In genomic region chr19:38564981-38565685, GRCh38 we compare ENCODE assay signal across 8 cellular contexts. TPM values are rescaled to one million over a fixed set of nuclear protein-coding genes. Genes with fewer than 3 reads are reported as not detected.
A peak's percentile ranks its signal among the peaks of the same experiment; 100 is the strongest.
DNase-seq lines count a peak whose midpoint lies in the region; ATAC-seq, FAIRE-seq and TF ChIP-seq lines count a peak whose summit lies in the region.
"Had no signal": no experiment of that assay in that cellular context is flagged by ENCODE, and none has a peak within 500 bp of the region (broad histone marks: within the 10 kb centered on the region; RNA-seq: fewer than 3 reads in every experiment).

No MANE protein-coding gene starts in this region.

- TF ChIP-seq RAD21 in GM12878 (IDR thresholded peaks at IDR 0.05; ENCODE audit: insufficient read depth, low read depth, low read length), result no peak

- H3K18ac ChIP-seq in trophoblast cell (ENCODE audit: low read length), result no peak overlapping the region

- POLR2A ChIA-PET in GM12878 (lab: Charles Lee), result interaction anchor here (1.1 kb wide), 1 partner anchor 30 kb away, joined by 4 read pairs; no protein-coding TSS in a partner anchor

- H3K4me1 ChIP-seq in Karpas-422 (ENCODE audit: low read length) (peaks cover 45% of the 10 kb centered on the region), GM12878 (ENCODE audit: control insufficient read depth, insufficient read depth, low read length) (peaks cover 17% of the 10 kb centered on the region), osteoblast (ENCODE audit: insufficient read depth, low read length) (no peaks in the 10 kb centered on the region), trophoblast cell (ENCODE audit: control insufficient read depth in 1 of 2, insufficient read depth in 2 of 2, low read length in 2 of 2) (no peaks in the 10 kb centered on the region)

- H3K27ac ChIP-seq in Karpas-422 (ENCODE audit: low read length) (no peak overlapping the region), GM12878 (ENCODE audit: control insufficient read depth, insufficient read depth) (no peak overlapping the region), osteoblast (ENCODE audit: low read depth, low read length) (no peak overlapping the region), trophoblast cell (ENCODE audit: low read depth, low read length) (no peak overlapping the region)

- H3K4me2 ChIP-seq in Karpas-422 (ENCODE audit: low read depth, low read length, poor library complexity, severe bottlenecking) (peak overlapping the region; percentile 67), GM12878 (ENCODE audit: control insufficient read depth, insufficient read depth) (peak overlapping the region; percentile 48; the same call in 1 of the 2 replicates), osteoblast (ENCODE audit: insufficient read depth, low read length) (no peak overlapping the region), trophoblast cell (ENCODE audit: low read length) (no peak overlapping the region)

- H3K79me1 ChIP-seq in trophoblast cell (ENCODE audit: low read length), result no peaks in the 10 kb centered on the region

- 5% methylated on average over 41 of the region's 111 CpGs for WGBS in GM12878 (ENCODE audit: insufficient coverage, insufficient replicate concordance, low lambda C conversion rate, missing lambda C conversion rate)
- no CpG with 5 or more reads among the region's 111 CpGs for WGBS in trophoblast cell (ENCODE audit: extremely low coverage, insufficient coverage, insufficient read length)

- BruUV-seq in GM12878 (replicated peaks; lab: Mats Ljungman, UMichigan), result no TSS peak

- in situ Hi-C loops in GM12878 (cut with MboI), result loop anchor here (5.0 kb wide), 1 partner anchor 52 kb away; the partner anchor contains the start of genes EIF3K and MAP4K1

- H4K8ac ChIP-seq in trophoblast cell (ENCODE audit: low read depth, low read length), result no peak overlapping the region

- H3K36me3 ChIP-seq in Karpas-422 (ENCODE audit: insufficient read depth, low read length) (no peaks in the 10 kb centered on the region), GM12878 (ENCODE audit: control insufficient read depth in 2 of 2, insufficient read depth in 2 of 2, low read length in 1 of 2) (no peaks in the 10 kb centered on the region), osteoblast (ENCODE audit: insufficient read depth, low read length) (no peaks in the 10 kb centered on the region), trophoblast cell (ENCODE audit: control insufficient read depth in 1 of 2, insufficient read depth in 2 of 2, low read length in 2 of 2) (no peaks in the 10 kb centered on the region)

- TF ChIP-seq EP300 in GM12878 (IDR thresholded peaks at IDR 0.05; ENCODE audit: borderline replicate concordance in 1 of 2, control insufficient read depth in 1 of 2, low read depth in 2 of 2, low read length in 2 of 2), result no peak

- no peak overlapping the region for H4K12ac ChIP-seq in trophoblast cell (ENCODE audit: low read depth, low read length)

- H3K9me2 ChIP-seq in Karpas-422 (replicated peaks; ENCODE audit: insufficient read depth, low read length), result no peaks in the 10 kb centered on the region

- H3K27me3 ChIP-seq in Karpas-422 (ENCODE audit: low read length), result no peaks in the 10 kb centered on the region
- 0 out of 4 replicates have a peak, but pooled peaks cover 0 to 2% of the 10 kb centered on the region in 2 experiments for H3K27me3 ChIP-seq in GM12878 (replicated peaks in 1 of 2; ENCODE audit: control insufficient read depth in 2 of 2, insufficient read depth in 2 of 2, low read length in 1 of 2)
- H3K27me3 ChIP-seq in osteoblast (ENCODE audit: insufficient read depth, low read length), result peaks cover 10% of the 10 kb centered on the region
- H3K27me3 ChIP-seq in trophoblast cell (ENCODE audit: insufficient read depth, low read length), result no peaks in the 10 kb centered on the region

- no peak overlapping the region for H4K91ac ChIP-seq in trophoblast cell (ENCODE audit: low read depth, low read length)

- RAD21 ChIA-PET in GM12878 (lab: Charles Lee; ENCODE audit: unreplicated experiment), result interaction anchor here (1.0 to 1.6 kb wide), 2 partner anchors 53 to 70 kb away, joined by 4 to 7 read pairs; partner anchors contain the start of gene MAP4K1

- H2AFZ ChIP-seq in Karpas-422 (ENCODE audit: low read length) (peak overlapping the region; percentile 53; the same call in 1 of the 2 replicates), GM12878 (ENCODE audit: control insufficient read depth, low read depth, low read length) (no peak overlapping the region; the same call in 1 of the 2 replicates), osteoblast (ENCODE audit: low read length) (no peak overlapping the region), trophoblast cell (ENCODE audit: insufficient read depth, low read length, poor library complexity) (no peak overlapping the region)

- H2BK120ac ChIP-seq in trophoblast cell (ENCODE audit: insufficient read depth, low read length, poor library complexity), result no peak overlapping the region

- no peak overlapping the region for H2AK5ac ChIP-seq in trophoblast cell (ENCODE audit: low read length)

- H4K20me1 ChIP-seq in Karpas-422 (ENCODE audit: insufficient read depth, low read depth, low read length), result no peaks in the 10 kb centered on the region
- H4K20me1 ChIP-seq in GM12878 (ENCODE audit: control insufficient read depth, insufficient read depth), result no peaks in the 10 kb centered on the region
- H4K20me1 ChIP-seq in osteoblast (ENCODE audit: insufficient read depth, low read length), result no peaks in the 10 kb centered on the region

- no peak overlapping the region for H3K23ac ChIP-seq in trophoblast cell (ENCODE audit: low read length)

- intact Hi-C loops in GM12878 (cut with micrococcal nuclease; ENCODE audit: unreplicated experiment), result no loop called here

- H3K4ac ChIP-seq in trophoblast cell (ENCODE audit: low read depth, low read length), result no peak overlapping the region

- no peaks in the 10 kb centered on the region for H3K79me2 ChIP-seq in Karpas-422 (ENCODE audit: low read length)
- H3K79me2 ChIP-seq in GM12878 (ENCODE audit: control insufficient read depth, insufficient read depth, low read length), result no peaks in the 10 kb centered on the region
- no peaks in the 10 kb centered on the region for H3K79me2 ChIP-seq in osteoblast (ENCODE audit: insufficient read depth, low read length)
- H3K79me2 ChIP-seq in trophoblast cell (ENCODE audit: control insufficient read depth, insufficient read depth, low read length, poor library complexity), result no peaks in the 10 kb centered on the region

- ATAC-seq in GM12878 (peak; percentile 58), HG03280 (IDR thresholded peaks at IDR 0.05; ENCODE audit: unreplicated experiment) (no peak)

- no peak for FAIRE-seq in GM12878 (lab: Jason Lieb, UNC)

- SMC1A ChIA-PET in GM12878 (lab: Charles Lee; ENCODE audit: uncharacterized antibody, unreplicated experiment), result interaction anchor here (1.5 kb wide), 1 partner anchor 21 kb away, joined by 3 read pairs; no protein-coding TSS in a partner anchor

- no peak overlapping the region for H2BK12ac ChIP-seq in trophoblast cell (ENCODE audit: low read length)

- TF ChIP-seq CTCF in GM12878 (IDR thresholded peaks at IDR 0.05 in 2 of 3, conservative IDR thresholded peaks at IDR 0.05 in 1 of 3; ENCODE audit: control insufficient read depth in 2 of 3, extremely low read depth in 1 of 3, insufficient read depth in 1 of 3, low read depth in 3 of 3, low read length in 3 of 3) (no peak; a peak in 1 of 6 replicates), osteoblast (IDR thresholded peaks at IDR 0.05; ENCODE audit: extremely low read depth, low read depth, low read length) (no peak)

- H3K9me3 ChIP-seq in Karpas-422 (ENCODE audit: low read length) (no peaks in the 10 kb centered on the region), GM12878 (replicated peaks; ENCODE audit: control insufficient read depth, insufficient read depth, low read length) (no peaks in the 10 kb centered on the region), osteoblast (ENCODE audit: low read depth, low read length) (no peaks in the 10 kb centered on the region), trophoblast cell (ENCODE audit: insufficient read depth, low read depth, low read length) (no peaks in the 10 kb centered on the region)

- peak; percentile 24 for DNase-seq in Daoy (ENCODE audit: low read depth)
- DNase-seq in Karpas-422, result peak; percentile 70
- no peak for DNase-seq in GM12878 (ENCODE audit: low read depth, low spot score)
- peak; percentile 72 for DNase-seq in osteoblast (ENCODE audit: insufficient read length, low spot score, missing footprints)
- DNase-seq in T-helper 9 cell, result no peak
- no peak for DNase-seq in trophoblast cell

- H3K9ac ChIP-seq in Karpas-422 (ENCODE audit: low read length) (peak overlapping the region; percentile 61), GM12878 (ENCODE audit: control insufficient read depth, insufficient read depth, low read length) (no peak overlapping the region), trophoblast cell (ENCODE audit: low read length) (no peak overlapping the region)

- no peak for TF ChIP-seq POLR2A in GM12878 (IDR thresholded peaks at IDR 0.05; ENCODE audit: low read depth, low read length)

- CTCF ChIA-PET in GM12878 (lab: Yijun Ruan, JAX), result interaction anchor here (0.6 to 3.4 kb wide), 4 partner anchors 12 to 54 kb away, joined by 3 to 9 read pairs (median 3); partner anchors contain the start of gene EIF3K

- no peak overlapping the region for H2BK5ac ChIP-seq in trophoblast cell (ENCODE audit: low read depth, low read length, poor library complexity)

- no peak overlapping the region for H3K14ac ChIP-seq in trophoblast cell (ENCODE audit: low read length)

- peak overlapping the region; percentile 58 for H3K4me3 ChIP-seq in Karpas-422 (ENCODE audit: low read length)
- 0 out of 2 replicates have a peak overlapping the region, but pooled peaks have one; percentile 36 for H3K4me3 ChIP-seq in GM12878
- no peak overlapping the region for H3K4me3 ChIP-seq in osteoblast (ENCODE audit: insufficient read depth, low read length)
- no peak overlapping the region for H3K4me3 ChIP-seq in trophoblast cell (ENCODE audit: low read depth, low read length)

RNA-seq across cellular contexts. Expression of gene MAP4K1, which starts 52.6 kb away (rescaled TPM):
- 0.11 TPM in 1 of 2 replicates, not detected in the other for total RNA-seq in Daoy (2014; rRNA removed; shearing (Covaris generic))
- total RNA-seq in Karpas-422 (2014; rRNA removed; shearing (Covaris generic); ENCODE audit: low replicate concordance), result 262 and 352 TPM in 2 replicates
- 240 and 254 TPM in 2 replicates for total RNA-seq in GM12878 (2013; cell fraction: nucleolus; rRNA removed)
- total RNA-seq in GM12878 (2014; rRNA removed) (107 and 123 TPM in 2 replicates), GM12878 (2014; rRNA removed; fragmentation: Illumina TruSeq; extraction: Trizol) (58.1 and 72.6 TPM in 2 replicates), GM12878 (2021) (294 and 306 TPM in 2 replicates), osteoblast (under 0.01 and 0.72 TPM in 2 replicates)
- polyA plus RNA-seq in GM12878 (2011; ENCODE audit: low read depth), result 90.5 TPM
- polyA plus RNA-seq in GM12878 (2011; rRNA removed) (95.5 and 243 TPM in 2 replicates), GM12878 (2014; fragmentation: Illumina TruSeq; extraction: Trizol) (122 and 157 TPM in 2 replicates), GM12878 (2014; fragmentation: Nextera tagmentation; extraction: Ambion mirVana) (10 to 100 TPM; 39.2 to 92.6 TPM), GM12878 (2014; rRNA removed) (117 and 145 TPM in 2 replicates), GM12878 (2016; fragmentation: Nextera tagmentation; extraction: Ambion mirVana) (100 to 1,000 TPM; 220 to 263 TPM)
- 202 and 251 TPM in 2 replicates for polyA plus RNA-seq in GM12878 (2011; cell fraction: cytosol; rRNA removed)
- 631 and 739 TPM in 2 replicates for polyA plus RNA-seq in GM12878 (2011; cell fraction: nucleus; rRNA removed)
- polyA plus RNA-seq in GM12878 (2012), result 149 and 285 TPM in 2 replicates
- polyA minus RNA-seq in GM12878 (2011; rRNA and poly(A)+ RNA removed), result 132 and 137 TPM in 2 replicates
- 101 and 112 TPM in 2 replicates for polyA minus RNA-seq in GM12878 (2011; cell fraction: cytosol; rRNA and poly(A)+ RNA removed)
- 127 and 184 TPM in 2 replicates for polyA minus RNA-seq in GM12878 (2011; cell fraction: nucleus; rRNA and poly(A)+ RNA removed)
- 0.56 and 0.72 TPM in 2 replicates for polyA plus RNA-seq in trophoblast cell (2013)
- total RNA-seq: dermis microvascular lymphatic vessel endothelial cell had no signal

RNA-seq across cellular contexts. Expression of gene EIF3K, which starts 53.9 kb away (rescaled TPM):
- 853 and 886 TPM in 2 replicates for total RNA-seq in Daoy (2014; rRNA removed; shearing (Covaris generic))
- total RNA-seq in Karpas-422 (2014; rRNA removed; shearing (Covaris generic); ENCODE audit: low replicate concordance), result 474 and 745 TPM in 2 replicates
- 94.4 and 105 TPM in 2 replicates for total RNA-seq in GM12878 (2013; cell fraction: nucleolus; rRNA removed)
- total RNA-seq in GM12878 (2014; rRNA removed) (454 and 468 TPM in 2 replicates), GM12878 (2014; rRNA removed; fragmentation: Illumina TruSeq; extraction: Trizol) (344 and 358 TPM in 2 replicates), GM12878 (2021) (378 and 384 TPM in 2 replicates), osteoblast (210 and 317 TPM in 2 replicates)
- 241 TPM for polyA plus RNA-seq in GM12878 (2011; ENCODE audit: low read depth)
- polyA plus RNA-seq in GM12878 (2011; rRNA removed) (156 and 330 TPM in 2 replicates), GM12878 (2014; fragmentation: Illumina TruSeq; extraction: Trizol) (862 and 927 TPM in 2 replicates), GM12878 (2014; fragmentation: Nextera tagmentation; extraction: Ambion mirVana) (100 to 1,000 TPM; 715 to 863 TPM), GM12878 (2014; rRNA removed) (515 and 596 TPM in 2 replicates), GM12878 (2016; fragmentation: Nextera tagmentation; extraction: Ambion mirVana) (100 to 1,000 TPM; 393 to 403 TPM)
- polyA plus RNA-seq in GM12878 (2011; cell fraction: cytosol; rRNA removed), result 865 and 965 TPM in 2 replicates
- polyA plus RNA-seq in GM12878 (2011; cell fraction: nucleus; rRNA removed), result 352 and 437 TPM in 2 replicates
- 356 and 358 TPM in 2 replicates for polyA plus RNA-seq in GM12878 (2012)
- polyA minus RNA-seq in GM12878 (2011; rRNA and poly(A)+ RNA removed), result 377 and 421 TPM in 2 replicates
- 139 and 152 TPM in 2 replicates for polyA minus RNA-seq in GM12878 (2011; cell fraction: cytosol; rRNA and poly(A)+ RNA removed)
- polyA minus RNA-seq in GM12878 (2011; cell fraction: nucleus; rRNA and poly(A)+ RNA removed), result 57.3 and 75.5 TPM in 2 replicates
- 205 and 214 TPM in 2 replicates for polyA plus RNA-seq in trophoblast cell (2013)

Comparison
In these comparisons a context has a peak if more than half of its experiments do, and no peak if none do; other contexts are left out.
1. DNase-seq: peak in Daoy (single experiment), Karpas-422 (single experiment) and osteoblast (single experiment); none in GM12878 (single experiment), T-helper 9 cell (single experiment) and trophoblast cell (0 of 2).
2. H3K4me2 ChIP-seq: peak in Karpas-422 (single experiment) and GM12878 (single experiment); none in osteoblast (single experiment) and trophoblast cell (single experiment).
3. H3K4me3 ChIP-seq: peak in Karpas-422 (single experiment) and GM12878 (single experiment); none in osteoblast (single experiment) and trophoblast cell (single experiment).
4. RNA of gene MAP4K1, which starts 52.6 kb away (total RNA-seq): 262 to 352 TPM in Karpas-422 and 58.1 to 306 TPM in GM12878; under 0.01 to 0.72 TPM in osteoblast and 0.11 TPM in Daoy; every median in the first group is over 10 times any median in the second.